In the genomic region with DNA sequence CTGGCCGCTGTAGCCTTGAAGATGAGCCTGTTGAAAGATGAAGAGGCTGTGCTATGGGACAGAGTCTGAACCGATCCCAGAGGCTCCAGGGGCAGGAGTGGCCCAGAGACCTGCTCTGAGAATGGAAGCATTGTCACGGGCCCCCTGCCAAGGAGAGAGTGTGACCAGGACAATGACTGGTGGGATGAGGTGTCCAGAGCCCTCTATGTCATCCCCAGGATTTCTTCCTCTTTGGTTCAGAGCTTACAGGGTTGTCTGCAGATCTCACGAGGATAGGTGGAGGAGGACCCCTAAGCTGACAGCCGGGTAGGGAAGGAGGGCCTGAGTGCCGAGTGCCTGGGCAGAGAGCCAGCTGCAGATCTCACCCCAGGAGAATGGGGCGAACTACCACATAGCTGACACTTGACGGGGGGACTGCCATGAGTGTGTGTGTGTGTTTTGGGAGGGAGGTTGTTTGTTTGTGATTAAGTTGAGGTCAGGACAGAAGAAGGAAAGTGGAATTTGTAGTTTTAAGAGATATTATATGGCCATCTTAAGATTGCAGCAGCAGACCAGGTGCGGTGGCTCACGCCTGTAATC, we compare ENCODE assay signal across 9 cellular contexts. TPM values are rescaled to one million over a fixed set of nuclear protein-coding genes. Genes with fewer than 3 reads are reported as not detected.
DNase-seq lines count a peak whose midpoint lies in the region; ATAC-seq and TF ChIP-seq lines count a peak whose summit lies in the region.
"Had no signal": no experiment of that assay in that cellular context is flagged by ENCODE, and none has a peak within 500 bp of the region (broad histone marks: within the 10 kb centered on the region; RNA-seq: fewer than 3 reads in every experiment).

No MANE protein-coding gene starts in this region.

- peaks cover 40 to 46% of the 10 kb centered on the region in 2 donors for H3K4me1 ChIP-seq in naive thymus-derived CD4-positive, alpha-beta T cell (ENCODE audit: control insufficient read depth in 2 of 2, insufficient read depth in 2 of 2, low read length in 2 of 2)
- H3K4me1 ChIP-seq: sigmoid colon had no signal

- H3K36me3 ChIP-seq in naive thymus-derived CD4-positive, alpha-beta T cell (ENCODE audit: control insufficient read depth in 2 of 3, insufficient read depth in 3 of 3, low read length in 3 of 3): peaks cover 4 to 58% (median 5%) of the 10 kb centered on the region in 3 experiments
- H3K36me3 ChIP-seq: sigmoid colon had no signal

- POLR2A ChIA-PET in CD4-positive, alpha-beta T cell (lab: Charles Lee): interaction anchor here (0.5 to 3.1 kb wide), 5 partner anchors 10 to 103 kb away, joined by 3 to 10 read pairs (median 4); no protein-coding TSS in a partner anchor
- POLR2A ChIA-PET in naive thymus-derived CD4-positive, alpha-beta T cell (lab: Charles Lee): interaction anchor here (0.5 to 2.1 kb wide), 9 partner anchors 8 to 539 kb away, joined by 3 to 9 read pairs (median 3); partner anchors contain the start of gene PIK3CD

- H3K4me3 ChIP-seq in naive thymus-derived CD4-positive, alpha-beta T cell (ENCODE audit: low read length): no peak overlapping the region
- H3K4me3 ChIP-seq: sigmoid colon had no signal

- BruUV-seq in Calu3 (replicated peaks; lab: Mats Ljungman, UMichigan): no TSS peak

- CTCF ChIA-PET in CD4-positive, alpha-beta T cell (lab: Charles Lee): interaction anchor here (1.0 to 1.1 kb wide), 2 partner anchors 50 to 61 kb away, joined by 3 to 5 read pairs; no protein-coding TSS in a partner anchor
- CTCF ChIA-PET in naive thymus-derived CD4-positive, alpha-beta T cell (lab: Charles Lee): no interaction called here
- CTCF ChIA-PET in Calu3 (lab: Charles Lee): no interaction called here

- peaks cover 69% of the 10 kb centered on the region for H3K4me1 Mint-ChIP-seq in CD4-positive, alpha-beta T cell (ENCODE audit: low read depth)
- H3K4me1 Mint-ChIP-seq in activated T-helper 1 cell treated with anti-CD3 and anti-CD28 coated beads, Interleukin-12 subunit alpha, Interleukin-12 subunit beta, Interleukin-2, Interleukin-4 antibody, amounts not matched to agents 30 ng/mL and 10 ng/mL and 1 ng/mL, durations not matched to agents 14 hours and 24 hours and 36 hours (ENCODE audit: low read depth): peaks cover 31% of the 10 kb centered on the region
- peaks cover 52 to 90% (median 71%) of the 10 kb centered on the region in 7 donors for H3K4me1 Mint-ChIP-seq in naive thymus-derived CD4-positive, alpha-beta T cell
- no peaks in the 10 kb centered on the region for H3K4me1 Mint-ChIP-seq in Calu3 (ENCODE audit: low read depth, unreplicated experiment)

- intact Hi-C loops in CD4-positive, alpha-beta T cell (cut with DNase I, micrococcal nuclease): no loop called here
- intact Hi-C loops in activated T-helper 1 cell treated with anti-CD3 and anti-CD28 coated beads, Interleukin-12 subunit alpha, Interleukin-12 subunit beta, Interleukin-2, Interleukin-4 antibody, amounts not matched to agents 30 ng/mL and 10 ng/mL and 1 ng/mL, durations not matched to agents 14 hours and 24 hours and 36 hours (cut with micrococcal nuclease): no loop called here
- intact Hi-C loops in naive thymus-derived CD4-positive, alpha-beta T cell (cut with micrococcal nuclease): loop anchor here in 1 of 2 donors (1.0 kb wide), 1 partner anchor 9 kb away; no protein-coding TSS in a partner anchor
- intact Hi-C loops in Calu3 (cut with micrococcal nuclease; ENCODE audit: unreplicated experiment): no loop called here

- no peaks in the 10 kb centered on the region for H3K27me3 Mint-ChIP-seq in CD4-positive, alpha-beta T cell
- H3K27me3 Mint-ChIP-seq in activated T-helper 1 cell treated with anti-CD3 and anti-CD28 coated beads, Interleukin-12 subunit alpha, Interleukin-12 subunit beta, Interleukin-2, Interleukin-4 antibody, amounts not matched to agents 30 ng/mL and 10 ng/mL and 1 ng/mL, durations not matched to agents 14 hours and 24 hours and 36 hours (ENCODE audit: insufficient read depth): no peaks in the 10 kb centered on the region
- no peaks in the 10 kb centered on the region for H3K27me3 Mint-ChIP-seq in naive thymus-derived CD4-positive, alpha-beta T cell
- H3K27me3 Mint-ChIP-seq in Calu3 (ENCODE audit: unreplicated experiment): no peaks in the 10 kb centered on the region

- H3K27me3 ChIP-seq in CD4-positive, alpha-beta T cell (ENCODE audit: control insufficient read depth, insufficient read depth, low read length): no peaks in the 10 kb centered on the region
- no peaks in the 10 kb centered on the region for H3K27me3 ChIP-seq in naive thymus-derived CD4-positive, alpha-beta T cell (ENCODE audit: control insufficient read depth in 2 of 2, insufficient read depth in 2 of 2, low read length in 2 of 2)
- H3K27me3 ChIP-seq: sigmoid colon had no signal

- TF ChIP-seq CTCF in CD4-positive, alpha-beta T cell (IDR thresholded peaks at IDR 0.05): no peak
- TF ChIP-seq CTCF in Calu3 (IDR thresholded peaks at IDR 0.05; ENCODE audit: unreplicated experiment): no peak

- no peak overlapping the region for H3K4me3 Mint-ChIP-seq in CD4-positive, alpha-beta T cell
- no peak overlapping the region for H3K4me3 Mint-ChIP-seq in activated T-helper 1 cell treated with anti-CD3 and anti-CD28 coated beads, Interleukin-12 subunit alpha, Interleukin-12 subunit beta, Interleukin-2, Interleukin-4 antibody, amounts not matched to agents 30 ng/mL and 10 ng/mL and 1 ng/mL, durations not matched to agents 14 hours and 24 hours and 36 hours
- peak overlapping the region; percentile 11 to 71 (median 36) for H3K4me3 Mint-ChIP-seq in naive thymus-derived CD4-positive, alpha-beta T cell
- no peak overlapping the region for H3K4me3 Mint-ChIP-seq in Calu3 (ENCODE audit: low read depth, unreplicated experiment)

- ATAC-seq in CD4-positive, alpha-beta T cell (ENCODE audit: poor library complexity): no peak
- no peak for ATAC-seq in naive thymus-derived CD4-positive, alpha-beta T cell

- no peaks in the 10 kb centered on the region for H3K9me3 Mint-ChIP-seq in CD4-positive, alpha-beta T cell
- no peaks in the 10 kb centered on the region for H3K9me3 Mint-ChIP-seq in activated T-helper 1 cell treated with anti-CD3 and anti-CD28 coated beads, Interleukin-12 subunit alpha, Interleukin-12 subunit beta, Interleukin-2, Interleukin-4 antibody, amounts not matched to agents 30 ng/mL and 10 ng/mL and 1 ng/mL, durations not matched to agents 14 hours and 24 hours and 36 hours
- H3K9me3 Mint-ChIP-seq in naive thymus-derived CD4-positive, alpha-beta T cell: peaks cover 0 to 3% (median 0%) of the 10 kb centered on the region in 11 donors
- H3K9me3 Mint-ChIP-seq in Calu3 (ENCODE audit: low read depth, unreplicated experiment): no peaks in the 10 kb centered on the region

- peak overlapping the region; percentile 57 for H3K27ac ChIP-seq in CD4-positive, alpha-beta T cell (ENCODE audit: low read depth, low read length)
- H3K27ac ChIP-seq in naive thymus-derived CD4-positive, alpha-beta T cell (ENCODE audit: low read depth, low read length): peak overlapping the region; percentile 60
- H3K27ac ChIP-seq: sigmoid colon had no signal

- no peak for DNase-seq in CD4-positive, alpha-beta T cell
- DNase-seq in EL (peak; percentile 31), Calu3 (no peak), HT-29 (ENCODE audit: low spot score) (no peak)
- DNase-seq in activated T-helper 1 cell treated with anti-CD3 and anti-CD28 coated beads, Interleukin-12 subunit alpha, Interleukin-12 subunit beta, Interleukin-2, Interleukin-4 antibody, amounts not matched to agents 30 ng/mL and 10 ng/mL and 1 ng/mL, durations not matched to agents 14 hours and 24 hours and 36 hours (ENCODE audit: low spot score): no peak
- no peak for DNase-seq in naive thymus-derived CD4-positive, alpha-beta T cell
- DNase-seq in stimulated activated CD4-positive, alpha-beta T cell treated with anti-CD3 and anti-CD28 coated beads, Interleukin-2, amount 100 ng/mL, for 48 hours: no peak
- DNase-seq: activated gamma-delta T cell, sigmoid colon had no signal

- peaks cover 79% of the 10 kb centered on the region for H3K36me3 Mint-ChIP-seq in CD4-positive, alpha-beta T cell (ENCODE audit: low read depth)
- peaks cover 40% of the 10 kb centered on the region for H3K36me3 Mint-ChIP-seq in activated T-helper 1 cell treated with anti-CD3 and anti-CD28 coated beads, Interleukin-12 subunit alpha, Interleukin-12 subunit beta, Interleukin-2, Interleukin-4 antibody, amounts not matched to agents 30 ng/mL and 10 ng/mL and 1 ng/mL, durations not matched to agents 14 hours and 24 hours and 36 hours (ENCODE audit: low read depth)
- H3K36me3 Mint-ChIP-seq in naive thymus-derived CD4-positive, alpha-beta T cell: peaks cover 3 to 38% (median 26%) of the 10 kb centered on the region in 5 donors
- no peaks in the 10 kb centered on the region for H3K36me3 Mint-ChIP-seq in Calu3 (ENCODE audit: insufficient read depth, unreplicated experiment)

- peak overlapping the region; percentile 83 for H3K27ac Mint-ChIP-seq in CD4-positive, alpha-beta T cell
- H3K27ac Mint-ChIP-seq in activated T-helper 1 cell treated with anti-CD3 and anti-CD28 coated beads, Interleukin-12 subunit alpha, Interleukin-12 subunit beta, Interleukin-2, Interleukin-4 antibody, amounts not matched to agents 30 ng/mL and 10 ng/mL and 1 ng/mL, durations not matched to agents 14 hours and 24 hours and 36 hours: peak overlapping the region; percentile 3
- peak overlapping the region in 8 of 9 donors; percentile 44 to 92 (median 88) for H3K27ac Mint-ChIP-seq in naive thymus-derived CD4-positive, alpha-beta T cell
- H3K27ac Mint-ChIP-seq in Calu3 (ENCODE audit: unreplicated experiment): no peak overlapping the region

- no peaks in the 10 kb centered on the region for H3K9me3 ChIP-seq in CD4-positive, alpha-beta T cell (ENCODE audit: control insufficient read depth, low read length)
- no peaks in the 10 kb centered on the region for H3K9me3 ChIP-seq in naive thymus-derived CD4-positive, alpha-beta T cell (ENCODE audit: control insufficient read depth in 2 of 3, low read length in 3 of 3)
- H3K9me3 ChIP-seq: sigmoid colon had no signal

RNA-seq across cellular contexts. Expression of gene PIK3CD, which starts 25.4 kb away (rescaled TPM):
- 100 to 1,000 TPM; 202 to 213 TPM for total RNA-seq in CD4-positive, alpha-beta T cell
- total RNA-seq in activated T-helper 1 cell treated with anti-CD3 and anti-CD28 coated beads, Interleukin-12 subunit alpha, Interleukin-12 subunit beta, Interleukin-2, Interleukin-4 antibody, amounts not matched to agents 30 ng/mL and 10 ng/mL and 1 ng/mL, durations not matched to agents 14 hours and 24 hours and 36 hours: 287 and 291 TPM in 2 replicates
- total RNA-seq in naive thymus-derived CD4-positive, alpha-beta T cell: 100 to 1,000 TPM; 269 to 313 (median 283) TPM
- 100 to 1,000 TPM in 1 of 2 donors, 10 to 100 TPM in 1; 74.9 to 174 TPM for polyA plus RNA-seq in naive thymus-derived CD4-positive, alpha-beta T cell
- total RNA-seq in Calu3 (2022): 2.2 and 2.6 TPM in 2 replicates
- total RNA-seq in HT-29 (2014; rRNA removed; shearing (Covaris generic)): 0.03 and 0.05 TPM in 2 replicates

Comparison
In these comparisons a context has a peak if more than half of its experiments do, and no peak if none do; other contexts are left out.
1. H3K4me3 Mint-ChIP-seq: peak in naive thymus-derived CD4-positive, alpha-beta T cell (10 of 10); none in CD4-positive, alpha-beta T cell (single experiment), activated T-helper 1 cell treated with anti-CD3 and anti-CD28 coated beads, Interleukin-12 subunit alpha, Interleukin-12 subunit beta, Interleukin-2, Interleukin-4 antibody, amounts not matched to agents 30 ng/mL and 10 ng/mL and 1 ng/mL, durations not matched to agents 14 hours and 24 hours and 36 hours (single experiment) and Calu3 (single experiment).
2. RNA of gene PIK3CD, which starts 25.4 kb away (total RNA-seq): 287 to 291 TPM in activated T-helper 1 cell treated with anti-CD3 and anti-CD28 coated beads, Interleukin-12 subunit alpha, Interleukin-12 subunit beta, Interleukin-2, Interleukin-4 antibody, amounts not matched to agents 30 ng/mL and 10 ng/mL and 1 ng/mL, durations not matched to agents 14 hours and 24 hours and 36 hours, 269 to 313 TPM in naive thymus-derived CD4-positive, alpha-beta T cell and 202 to 213 TPM in CD4-positive, alpha-beta T cell; 2.2 to 2.6 TPM in Calu3 and 0.03 to 0.05 TPM in HT-29; every median in the first group is over 10 times any median in the second.